ENCODE assay signal across 1 cellular context in the genomic region with DNA sequence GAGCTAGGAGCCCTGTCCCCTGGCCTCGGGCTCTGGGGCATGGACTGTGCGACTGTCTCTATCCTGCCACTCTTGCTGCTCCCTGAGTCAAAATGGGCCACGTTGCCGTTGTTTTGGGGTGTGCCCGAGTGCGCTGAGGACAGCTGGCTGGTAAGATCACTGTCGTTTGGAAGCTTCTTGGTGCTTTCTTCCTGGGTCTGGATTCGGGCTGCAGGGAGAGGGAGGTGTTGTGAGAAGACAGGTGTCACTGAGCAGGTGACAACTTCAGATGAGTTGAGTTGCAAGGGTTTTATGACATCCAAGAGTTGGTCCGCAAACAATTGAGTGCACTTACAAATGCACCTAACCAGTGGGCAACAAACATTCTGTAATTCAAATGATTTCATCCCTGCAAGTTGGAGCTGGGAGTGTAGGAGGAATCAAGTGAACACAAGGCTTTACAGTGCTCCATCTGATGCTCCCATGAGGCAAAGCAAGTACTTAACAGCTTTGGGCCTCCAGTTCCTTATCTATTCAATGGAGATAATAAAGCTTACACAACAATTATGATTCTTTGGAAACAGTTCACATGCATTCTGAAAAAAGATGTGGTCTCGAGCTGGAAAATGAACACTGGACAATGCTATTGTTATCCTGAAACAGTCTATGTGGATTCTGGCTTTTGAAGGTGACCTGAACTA.
TF ChIP-seq lines count a peak whose summit lies in the region.

No MANE protein-coding gene starts in this region.

TF ChIP-seq in SK-N-SH, 30 proteins besides CTCF, POLR2A, EP300 and RAD21 (continued from another document):
- TF ChIP-seq POLR2AphosphoS5 (IDR thresholded peaks at IDR 0.05; ENCODE audit: low read depth, low read length) = no peak
- no peak for TF ChIP-seq ELF1 (IDR thresholded peaks at IDR 0.05)
- no peak for TF ChIP-seq SIN3A (IDR thresholded peaks at IDR 0.05; ENCODE audit: borderline replicate concordance, low read depth, low read length)
- TF ChIP-seq NRF1 (IDR thresholded peaks at IDR 0.05; ENCODE audit: low read depth, low read length) = no peak
- TF ChIP-seq FOXM1 (IDR thresholded peaks at IDR 0.05; ENCODE audit: low read depth) = no peak
- TF ChIP-seq, protein P1, sequence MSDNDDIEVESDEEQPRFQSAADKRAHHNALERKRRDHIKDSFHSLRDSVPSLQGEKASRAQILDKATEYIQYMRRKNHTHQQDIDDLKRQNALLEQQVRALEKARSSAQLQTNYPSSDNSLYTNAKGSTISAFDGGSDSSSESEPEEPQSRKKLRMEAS (IDR thresholded peaks at IDR 0.05; ENCODE audit: low read depth) = no peak
- no peak for TF ChIP-seq JUND (IDR thresholded peaks at IDR 0.05)
- no peak for TF ChIP-seq USF2 (IDR thresholded peaks at IDR 0.05; ENCODE audit: borderline replicate concordance, low read depth, low read length)
